In genomic region chr3:114709102-114709501, GRCh38 we compare ENCODE assay signal across 22 cellular contexts.
DNase-seq lines count a peak whose midpoint lies in the region; ATAC-seq, FAIRE-seq and TF ChIP-seq lines count a peak whose summit lies in the region.
"Had no signal": no experiment of that assay in that cellular context is flagged by ENCODE, and none has a peak within 500 bp of the region (broad histone marks: within the 10 kb centered on the region; RNA-seq: fewer than 3 reads in every experiment).

No MANE protein-coding gene starts in this region.

- RAD21 ChIA-PET in GM12878 (lab: Charles Lee; ENCODE audit: unreplicated experiment) = no interaction called here

- intact Hi-C loops in GM12878 (cut with micrococcal nuclease; ENCODE audit: unreplicated experiment) (no loop called here), uterus (cut with DNase I; ENCODE audit: low total_unique reads) (no loop called here), OCI-LY7 (cut with micrococcal nuclease; ENCODE audit: unreplicated experiment) (no loop called here)

- no peaks in the 10 kb centered on the region for H3K9me2 ChIP-seq in OCI-LY7 (ENCODE audit: insufficient read depth, low read length)

- no peaks in the 10 kb centered on the region for H3K79me2 ChIP-seq in GM12878 (ENCODE audit: control insufficient read depth, insufficient read depth, low read length)
- no peaks in the 10 kb centered on the region for H3K79me2 ChIP-seq in OCI-LY7 (ENCODE audit: insufficient read depth, low read depth, low read length)

- H3K4me3 ChIP-seq in GM12878 (no peak overlapping the region), uterus (no peak overlapping the region), OCI-LY7 (ENCODE audit: low read depth, low read length, poor library complexity, severe bottlenecking) (no peak overlapping the region)
- H3K4me3 ChIP-seq: coronary artery, skin epidermis, stomach had no signal

- TF ChIP-seq POLR2A in GM12878 (IDR thresholded peaks at IDR 0.05; ENCODE audit: low read depth, low read length) (no peak), uterus (IDR thresholded peaks at IDR 0.05) (no peak)

- H3K27me3 ChIP-seq in GM12878 (replicated peaks in 1 of 2; ENCODE audit: control insufficient read depth in 2 of 2, insufficient read depth in 2 of 2, low read length in 1 of 2) (no peaks in the 10 kb centered on the region), uterus (no peaks in the 10 kb centered on the region)
- H3K27me3 ChIP-seq: neutrophil, stomach had no signal

- TF ChIP-seq EP300 in GM12878 (IDR thresholded peaks at IDR 0.05; ENCODE audit: borderline replicate concordance in 1 of 2, control insufficient read depth in 1 of 2, low read depth in 2 of 2, low read length in 2 of 2) = no peak

- no peak for TF ChIP-seq RAD21 in GM12878 (IDR thresholded peaks at IDR 0.05; ENCODE audit: insufficient read depth, low read depth, low read length)

- DNase-seq in AG20443 (ENCODE audit: low spot score) (peak; percentile 25), LHCN-M2 (ENCODE audit: low read depth) (peak; percentile 53), GM12878 (ENCODE audit: low read depth, low spot score) (no peak), kidney glomerular epithelial cell (lab: John Stamatoyannopoulos, UW) (peak; percentile 15), RPMI8226 (no peak), uterus (no peak), OCI-LY7 (ENCODE audit: low spot score) (no peak)
- DNase-seq: activated CD4-positive, alpha-beta T cell treated with anti-CD3 and anti-CD28 coated beads, Interleukin-2, amount 50 U/mL, for 4 hours; activated T-cell treated with anti-CD3 and anti-CD28 coated beads, Interleukin-2, amount 50 U/mL, for 72 hours; amniotic stem cell; foreskin melanocyte; immature natural killer cell; MM.1S; NCI-H2171; NK-92 treated with Interleukin-12 subunit alpha and Interleukin-12 subunit beta, amount 100 ng/mL, for 24 hours; stomach had no signal

- SMC1A ChIA-PET in GM12878 (lab: Charles Lee; ENCODE audit: uncharacterized antibody, unreplicated experiment) = interaction anchor here (0.9 to 1.6 kb wide), 2 partner anchors 8 to 15 kb away, joined by 3 to 4 read pairs; no protein-coding TSS in a partner anchor

- no peak for FAIRE-seq in GM12878 (lab: Jason Lieb, UNC)
- FAIRE-seq: HTR-8/SVneo, TTC549 had no signal

- POLR2A ChIA-PET in GM12878 (lab: Charles Lee) (no interaction called here), OCI-LY7 (lab: Charles Lee) (no interaction called here)

- WGBS in GM12878 (ENCODE audit: insufficient coverage, insufficient replicate concordance, low lambda C conversion rate, missing lambda C conversion rate) = 36% methylated on average over 1 of the region's 1 CpG

- CTCF ChIA-PET in GM12878 (lab: Yijun Ruan, JAX) (no interaction called here), OCI-LY7 (lab: Charles Lee; ENCODE audit: unreplicated experiment) (no interaction called here)

- H4K20me1 ChIP-seq in GM12878 (ENCODE audit: control insufficient read depth, insufficient read depth) = no peaks in the 10 kb centered on the region
- no peaks in the 10 kb centered on the region; the same call in 1 of the 2 replicates for H4K20me1 ChIP-seq in OCI-LY7 (ENCODE audit: insufficient read depth, low read length)

- H3K27ac ChIP-seq in GM12878 (ENCODE audit: control insufficient read depth, insufficient read depth) = no peak overlapping the region
- no peak overlapping the region for H3K27ac ChIP-seq in uterus
- no peak overlapping the region for H3K27ac ChIP-seq in OCI-LY7 (ENCODE audit: low read depth, low read length, poor library complexity, severe bottlenecking)
- H3K27ac ChIP-seq: coronary artery, neutrophil, skin epidermis, stomach had no signal

- H2AFZ ChIP-seq in GM12878 (ENCODE audit: control insufficient read depth, low read depth, low read length) = no peak overlapping the region
- no peak overlapping the region for H2AFZ ChIP-seq in OCI-LY7 (ENCODE audit: low read length)

- H3K36me3 ChIP-seq in GM12878 (ENCODE audit: control insufficient read depth in 2 of 2, insufficient read depth in 2 of 2, low read length in 1 of 2) (no peaks in the 10 kb centered on the region), uterus (no peaks in the 10 kb centered on the region), OCI-LY7 (ENCODE audit: insufficient read depth, low read length) (no peaks in the 10 kb centered on the region)
- H3K36me3 ChIP-seq: neutrophil, stomach had no signal

- H3K4me1 ChIP-seq in GM12878 (ENCODE audit: control insufficient read depth, insufficient read depth, low read length) (no peaks in the 10 kb centered on the region), uterus (no peaks in the 10 kb centered on the region), OCI-LY7 (ENCODE audit: insufficient read depth, low read length, poor library complexity, severe bottlenecking) (no peaks in the 10 kb centered on the region)

- H3K9me3 ChIP-seq in GM12878 (replicated peaks; ENCODE audit: control insufficient read depth, insufficient read depth, low read length) = no peaks in the 10 kb centered on the region
- H3K9me3 ChIP-seq in uterus = no peaks in the 10 kb centered on the region
- no peaks in the 10 kb centered on the region for H3K9me3 ChIP-seq in OCI-LY7 (ENCODE audit: low read length)
- H3K9me3 ChIP-seq: neutrophil, stomach had no signal

- TF ChIP-seq CTCF in GM12878 (IDR thresholded peaks at IDR 0.05 in 2 of 3, conservative IDR thresholded peaks at IDR 0.05 in 1 of 3; ENCODE audit: control insufficient read depth in 2 of 3, extremely low read depth in 1 of 3, insufficient read depth in 1 of 3, low read depth in 3 of 3, low read length in 3 of 3) = no peak
- no peak for TF ChIP-seq CTCF in uterus (IDR thresholded peaks at IDR 0.05)
- no peak for TF ChIP-seq CTCF in OCI-LY7 (conservative IDR thresholded peaks at IDR 0.05; ENCODE audit: low read length)

- no peak overlapping the region for H3K4me2 ChIP-seq in GM12878 (ENCODE audit: control insufficient read depth, insufficient read depth)
- no peak overlapping the region for H3K4me2 ChIP-seq in OCI-LY7 (ENCODE audit: low read length)

- BruUV-seq in GM12878 (replicated peaks; lab: Mats Ljungman, UMichigan) (no TSS peak), OCI-LY7 (replicated peaks; lab: Mats Ljungman, UMichigan) (no TSS peak)

- in situ Hi-C loops in GM12878 (cut with MboI) = no loop called here

- ATAC-seq in GM12878 (peak; percentile 29; the same call in 2 of the 3 replicates), HG03095 (IDR thresholded peaks at IDR 0.05; ENCODE audit: unreplicated experiment) (no peak)
- ATAC-seq: activated T-cell treated with anti-CD3 and anti-CD28 coated beads, Interleukin-2, amount 50 U/mL, for 72 hours had no signal

- H3K9ac ChIP-seq in GM12878 (ENCODE audit: control insufficient read depth, insufficient read depth, low read length) = no peak overlapping the region

TF ChIP-seq in GM12878, 131 proteins besides CTCF, POLR2A, EP300 and RAD21:
- TF ChIP-seq NFIC (IDR thresholded peaks at IDR 0.05; ENCODE audit: low read depth, low read length) = peak; percentile 37; the same call in 1 of the 2 replicates
- TF ChIP-seq IRF4 (IDR thresholded peaks at IDR 0.05; ENCODE audit: low read depth, low read length) = no peak
- no peak for TF ChIP-seq RELA (IDR thresholded peaks at IDR 0.05; ENCODE audit: borderline replicate concordance, partially characterized antibody)
- TF ChIP-seq RUNX3 (IDR thresholded peaks at IDR 0.05; ENCODE audit: low read length) = peak; percentile 79
- 0 out of 2 replicates have a peak, but pooled peaks have one; percentile 40 for TF ChIP-seq ATF2 (IDR thresholded peaks at IDR 0.05; ENCODE audit: low read length)
- no peak for TF ChIP-seq KLF5 (IDR thresholded peaks at IDR 0.05; ENCODE audit: partially characterized antibody)

Comparison
In these comparisons a context has a peak if more than half of its experiments do, and no peak if none do; other contexts are left out.
1. DNase-seq: peak in AG20443 (single experiment), LHCN-M2 (single experiment) and kidney glomerular epithelial cell (single experiment); none in GM12878 (single experiment), RPMI8226 (single experiment), uterus (0 of 2) and OCI-LY7 (single experiment).